Comparison of ENCODE assay signal across 18 cellular contexts in the genomic region with DNA sequence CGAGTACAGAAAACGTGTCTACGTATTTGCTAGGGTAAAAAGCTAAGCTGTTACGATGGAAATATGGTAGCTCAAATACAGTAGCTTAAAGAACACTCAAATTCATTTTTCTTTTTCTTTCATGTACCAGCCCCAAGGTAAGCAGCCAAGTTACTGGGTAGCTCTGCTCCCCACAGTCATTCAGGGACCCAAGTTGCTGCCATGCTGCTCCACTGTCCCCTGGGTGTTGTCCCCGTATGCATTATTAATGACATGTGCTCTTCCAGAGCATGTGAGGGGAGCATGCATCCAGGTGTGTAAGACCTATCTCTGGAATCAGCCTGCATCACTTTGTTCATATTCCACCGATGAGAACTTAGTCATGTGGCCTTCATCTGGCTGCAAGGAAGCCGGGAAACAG.
DNase-seq lines count a peak whose midpoint lies in the region; ATAC-seq, FAIRE-seq and TF ChIP-seq lines count a peak whose summit lies in the region.
"Had no signal": no experiment of that assay in that cellular context is flagged by ENCODE, and none has a peak within 500 bp of the region (broad histone marks: within the 10 kb centered on the region; RNA-seq: fewer than 3 reads in every experiment).

No MANE protein-coding gene starts in this region.

- ATAC-seq in Panc1, result 0 out of 2 replicates have a peak, but pooled peaks have one; percentile 56
- no peak for ATAC-seq in stimulated activated naive B cell treated with anti-CD40 and anti-IgM and Interleukin-4, amounts not matched to agents 10 μg/mL and 1 μg/mL and 100 μg/mL, for 72 hours (replicated peaks)
- ATAC-seq: A549 had no signal

- in situ Hi-C loops in Panc1 (cut with HindIII; ENCODE audit: low pct_unique_long_range_greater_than_20kb, low sequenced_read_pairs), result no loop called here

- peaks cover 9 to 16% of the 10 kb centered on the region in 2 donors for H3K36me3 Mint-ChIP-seq in stimulated activated naive B cell treated with anti-CD40 and anti-IgM and Interleukin-4, amounts not matched to agents 10 μg/mL and 1 μg/mL and 100 μg/mL, for 72 hours

- H3K27ac ChIP-seq in Panc1 (ENCODE audit: low read length), result no peak overlapping the region
- H3K27ac ChIP-seq: 22Rv1, A549, C4-2B had no signal

- no peak overlapping the region for H3K4me3 ChIP-seq in Panc1 (ENCODE audit: low read depth in 2 of 2, low read length in 2 of 2)
- H3K4me3 ChIP-seq: A549, HAP-1 had no signal

- DNase-seq in NCI-H2171 (lab: John Stamatoyannopoulos, UW) (peak; percentile 3), NCI-H2171 treated with DMSO at 0.1 percent for 48 hours (lab: John Stamatoyannopoulos, UW) (no peak), HTR-8/SVneo (ENCODE audit: insufficient read length, low spot score) (no peak), Panc1 (ENCODE audit: low read depth, low spot score) (no peak), hepatic stellate cell (ENCODE audit: low spot score) (no peak)
- DNase-seq in stimulated activated naive B cell treated with anti-CD40 and anti-IgM and Interleukin-4, amounts not matched to agents 10 μg/mL and 1 μg/mL and 100 μg/mL, for 72 hours, result no peak
- DNase-seq in activated effector memory CD4-positive, alpha-beta T cell treated with Interleukin-2 at 50 U/mL for 16 hours, result no peak
- DNase-seq: AML-193; Caco-2; CD4-positive, alpha-beta T cell; IMR-90 had no signal

- H3K27me3 Mint-ChIP-seq in stimulated activated naive B cell treated with anti-CD40 and anti-IgM and Interleukin-4, amounts not matched to agents 10 μg/mL and 1 μg/mL and 100 μg/mL, for 72 hours, result peaks cover 11 to 13% of the 10 kb centered on the region in 2 donors

- H3K9me3 ChIP-seq in Panc1 (ENCODE audit: control insufficient read depth, insufficient read depth, low read depth, low read length), result no peaks in the 10 kb centered on the region
- H3K9me3 ChIP-seq: A549, Caco-2, HAP-1 had no signal

- H3K27ac Mint-ChIP-seq in stimulated activated naive B cell treated with anti-CD40 and anti-IgM and Interleukin-4, amounts not matched to agents 10 μg/mL and 1 μg/mL and 100 μg/mL, for 72 hours, result peak overlapping the region; percentile 44
- H3K27ac Mint-ChIP-seq: CD4-positive, alpha-beta T cell had no signal

- CTCF ChIA-PET in Panc1 (lab: Charles Lee), result no interaction called here

- no peaks in the 10 kb centered on the region for H3K27me3 ChIP-seq in Panc1 (ENCODE audit: control insufficient read depth, insufficient read depth, low read length)

- H3K4me1 Mint-ChIP-seq in stimulated activated naive B cell treated with anti-CD40 and anti-IgM and Interleukin-4, amounts not matched to agents 10 μg/mL and 1 μg/mL and 100 μg/mL, for 72 hours, result peaks cover 0 to 7% of the 10 kb centered on the region in 2 donors

- BruUV-seq in Panc1 (replicated peaks; lab: Mats Ljungman, UMichigan), result no TSS peak

- no peaks in the 10 kb centered on the region for H3K4me1 ChIP-seq in Panc1 (ENCODE audit: control insufficient read depth, insufficient read depth, low read length)
- H3K4me1 ChIP-seq: A549 had no signal

- peaks cover 3% of the 10 kb centered on the region; the same call in 1 of the 2 replicates for H3K36me3 ChIP-seq in Panc1 (ENCODE audit: control insufficient read depth, insufficient read depth, low read length)
- H3K36me3 ChIP-seq: HAP-1 had no signal

- no peak for TF ChIP-seq CTCF in Panc1 (IDR thresholded peaks at IDR 0.05)

- POLR2A ChIA-PET in Panc1 (lab: Charles Lee), result no interaction called here

- H3K4me3 Mint-ChIP-seq in stimulated activated naive B cell treated with anti-CD40 and anti-IgM and Interleukin-4, amounts not matched to agents 10 μg/mL and 1 μg/mL and 100 μg/mL, for 72 hours, result no peak overlapping the region
- H3K4me3 Mint-ChIP-seq: CD4-positive, alpha-beta T cell had no signal

- H3K9me3 Mint-ChIP-seq in stimulated activated naive B cell treated with anti-CD40 and anti-IgM and Interleukin-4, amounts not matched to agents 10 μg/mL and 1 μg/mL and 100 μg/mL, for 72 hours, result no peaks in the 10 kb centered on the region
- H3K9me3 Mint-ChIP-seq: CD4-positive, alpha-beta T cell had no signal

- intact Hi-C loops in Panc1 (cut with micrococcal nuclease; ENCODE audit: unreplicated experiment), result no loop called here

- peak; percentile 69 for FAIRE-seq in HTR-8/SVneo (lab: Jason Lieb, UNC)
- FAIRE-seq: A549, G401.6, GM12891, H1 had no signal
